In genomic region chr6:6758915-6759654, GRCh38 we compare ENCODE assay signal across 8 cellular contexts.
DNase-seq lines count a peak whose midpoint lies in the region; ATAC-seq and TF ChIP-seq lines count a peak whose summit lies in the region.

No MANE protein-coding gene starts in this region.

- H3K27ac ChIP-seq in HUES48 (ENCODE audit: low read depth, low read length) (peak overlapping the region; percentile 71), PC-3 (ENCODE audit: low read length) (no peak overlapping the region), upper lobe of left lung (peak overlapping the region in 3 of 4 donors; percentile 23 to 44 (median 40))

- H3K9me2 ChIP-seq in PC-3 (replicated peaks; ENCODE audit: low read length): no peaks in the 10 kb centered on the region

- no TSS peak for BruUV-seq in PC-3 (replicated peaks; lab: Mats Ljungman, UMichigan)

- H3K4me2 ChIP-seq in PC-3 (ENCODE audit: low read length): no peak overlapping the region

- TF ChIP-seq POLR2A in upper lobe of left lung (IDR thresholded peaks at IDR 0.05): no peak

- H2AFZ ChIP-seq in PC-3 (ENCODE audit: low read length): no peak overlapping the region

- H3K4me3 ChIP-seq in HUES48 (ENCODE audit: low read depth, low read length): peak overlapping the region; percentile 42
- H3K4me3 ChIP-seq in PC-3 (ENCODE audit: low read length): no peak overlapping the region
- peak overlapping the region in 1 of 4 donors; percentile 6 for H3K4me3 ChIP-seq in upper lobe of left lung

- H3K27me3 ChIP-seq in HUES48 (ENCODE audit: control insufficient read depth, insufficient read depth, low read length): no peaks in the 10 kb centered on the region
- no peaks in the 10 kb centered on the region for H3K27me3 ChIP-seq in PC-3 (ENCODE audit: low read length)
- H3K27me3 ChIP-seq in upper lobe of left lung: no peaks in the 10 kb centered on the region

- TF ChIP-seq CTCF in PC-3 (conservative IDR thresholded peaks at IDR 0.05; ENCODE audit: low read depth, low read length) (peak; percentile 62), upper lobe of left lung (IDR thresholded peaks at IDR 0.05) (peak in 5 of 6 experiments; percentile 51 to 78 (median 64))

- intact Hi-C loops in PC-3 (cut with micrococcal nuclease): no loop called here

- H3K4me1 ChIP-seq in ES-I3 (ENCODE audit: insufficient read depth, low read length) (peaks cover 6% of the 10 kb centered on the region; the same call in 1 of the 2 replicates), HUES48 (ENCODE audit: control insufficient read depth, insufficient read depth, low read length) (peaks cover 17% of the 10 kb centered on the region), PC-3 (ENCODE audit: insufficient read depth, low read length) (no peaks in the 10 kb centered on the region), upper lobe of left lung (peaks cover 10 to 15% (median 11%) of the 10 kb centered on the region in 4 donors)

- DNase-seq in PC-3 (peak; percentile 61), ecto neural progenitor cell (ENCODE audit: low spot score) (peak; percentile 76), lung microvascular endothelial cell (ENCODE audit: low read depth in 2 of 2) (peak; percentile 62 to 82), upper lobe of left lung (peak in 1 of 2 donors; percentile 65), activated gamma-delta T cell (lab: John Stamatoyannopoulos, UW) (no peak)

- WGBS in upper lobe of left lung, 2 donors: 28 to 30% methylated on average over 22 of the region's 22 CpGs

- POLR2A ChIA-PET in PC-3 (lab: Charles Lee; ENCODE audit: unreplicated experiment): no interaction called here

- CTCF ChIA-PET in PC-3 (lab: Charles Lee): interaction anchor here (0.6 to 1.2 kb wide), 4 partner anchors 9 to 478 kb away, joined by 3 to 6 read pairs (median 4); no protein-coding TSS in a partner anchor

- no peaks in the 10 kb centered on the region for H4K20me1 ChIP-seq in PC-3 (ENCODE audit: low read length)

- H3K79me2 ChIP-seq in PC-3 (ENCODE audit: low read length): no peaks in the 10 kb centered on the region

- H3F3A ChIP-seq in PC-3 (ENCODE audit: low read length, unreplicated experiment): no peaks in the 10 kb centered on the region

- peak; percentile 87 for ATAC-seq in GM21381 (IDR thresholded peaks at IDR 0.05; ENCODE audit: unreplicated experiment)
- no peak; the same call in 1 of the 2 replicates for ATAC-seq in PC-3
- peak; percentile 90 to 94 for ATAC-seq in upper lobe of left lung (ENCODE audit: low FRiP score in 2 of 2)

- H3K36me3 ChIP-seq in ES-I3 (ENCODE audit: insufficient read depth, low read length): no peaks in the 10 kb centered on the region; the same call in 1 of the 2 replicates
- no peaks in the 10 kb centered on the region for H3K36me3 ChIP-seq in HUES48 (ENCODE audit: control insufficient read depth, insufficient read depth, low read length)
- no peaks in the 10 kb centered on the region for H3K36me3 ChIP-seq in PC-3 (ENCODE audit: low read depth, low read length)
- no peaks in the 10 kb centered on the region for H3K36me3 ChIP-seq in upper lobe of left lung

- no peaks in the 10 kb centered on the region for H3K9me3 ChIP-seq in ES-I3 (ENCODE audit: control insufficient read depth, insufficient read depth, low read length)
- H3K9me3 ChIP-seq in HUES48 (ENCODE audit: control insufficient read depth, insufficient read depth, low read length): no peaks in the 10 kb centered on the region
- H3K9me3 ChIP-seq in PC-3 (ENCODE audit: low read length): no peaks in the 10 kb centered on the region
- H3K9me3 ChIP-seq in upper lobe of left lung: no peaks in the 10 kb centered on the region

- H3K9ac ChIP-seq in ES-I3 (ENCODE audit: low read depth, low read length) (peak overlapping the region; percentile 24; the same call in 1 of the 2 replicates), HUES48 (ENCODE audit: low read depth, low read length) (no peak overlapping the region; the same call in 1 of the 2 replicates), PC-3 (ENCODE audit: low read length) (no peak overlapping the region)

- TF ChIP-seq EP300 in upper lobe of left lung (IDR thresholded peaks at IDR 0.05): no peak
